ENCODE assay signal across 1 cellular context in genomic region chr3:119498188-119498987, GRCh38.
A peak's percentile ranks its signal among the peaks of the same experiment; 100 is the strongest.
TF ChIP-seq lines count a peak whose summit lies in the region.

Gene TIMMDC1, plus strand, starts transcription at chr3:119498547. Its CDS starts 187 bp downstream, at chr3:119498734.

TF ChIP-seq in K562, 482 proteins besides CTCF, POLR2A, EP300 and RAD21 (continued from another document):
- TF ChIP-seq NKRF (IDR thresholded peaks at IDR 0.05; ENCODE audit: borderline replicate concordance): peak; percentile 76; the same call in 1 of the 2 replicates
- no peak for TF ChIP-seq STAT5B (CRISPR knock-in tag; IDR thresholded peaks at IDR 0.05)
- TF ChIP-seq BDP1 (IDR thresholded peaks at IDR 0.05; ENCODE audit: insufficient read depth, insufficient read length): no peak
- peak; percentile 65; the same call in 1 of the 2 replicates for TF ChIP-seq GTF2F1 (IDR thresholded peaks at IDR 0.05; ENCODE audit: low read depth, low read length)
- peak; percentile 63 for TF ChIP-seq CREB1 (IDR thresholded peaks at IDR 0.05)
- 0 out of 2 replicates have a peak, but pooled peaks have one; percentile 5 for TF ChIP-seq CREB1 (CRISPR knock-in tag; IDR thresholded peaks at IDR 0.05)
- no peak for TF ChIP-seq TCFL5 (CRISPR knock-in tag; conservative IDR thresholded peaks at IDR 0.05)
- peak; percentile 58; the same call in 1 of the 2 replicates for TF ChIP-seq ETV5 (CRISPR knock-in tag; IDR thresholded peaks at IDR 0.05; ENCODE audit: low read depth)
- TF ChIP-seq ZNF76 (CRISPR knock-in tag; IDR thresholded peaks at IDR 0.05; ENCODE audit: borderline replicate concordance): no peak
